Comparison of ENCODE assay signal across 10 cellular contexts in genomic region chr6:35317483-35318199, GRCh38. TPM values are rescaled to one million over a fixed set of nuclear protein-coding genes. Genes with fewer than 3 reads are reported as not detected.
DNase-seq lines count a peak whose midpoint lies in the region; FAIRE-seq and TF ChIP-seq lines count a peak whose summit lies in the region.
"Had no signal": no experiment of that assay in that cellular context is flagged by ENCODE, and none has a peak within 500 bp of the region (broad histone marks: within the 10 kb centered on the region; RNA-seq: fewer than 3 reads in every experiment).

No MANE protein-coding gene starts in this region.

- no peaks in the 10 kb centered on the region for H3K27me3 Mint-ChIP-seq in activated naive CD4-positive, alpha-beta T cell treated with anti-CD3 and anti-CD28 coated beads, Interleukin-2, amount 50 U/mL, for 24 hours
- no peaks in the 10 kb centered on the region for H3K27me3 Mint-ChIP-seq in dendritic cell treated with granulocyte-macrophage colony-stimulating factor and Interleukin-4, amounts not matched to agents 40 ng/mL and 50 ng/mL, for 4 days
- H3K27me3 Mint-ChIP-seq in T-helper 2 cell treated with Interferon-gamma antibody and Interleukin-4, amounts not matched to agents 5 μg/mL and 100 μg/mL, for 36 hours (ENCODE audit: low read depth): no peaks in the 10 kb centered on the region

- H2BK12ac ChIP-seq in mesenchymal stem cell (ENCODE audit: low read length in 2 of 2): peak overlapping the region in 1 of 2 experiments; percentile 6

- H2AK5ac ChIP-seq in mesenchymal stem cell (ENCODE audit: low read length, severe bottlenecking): no peak overlapping the region

- intact Hi-C loops in dendritic cell treated with granulocyte-macrophage colony-stimulating factor and Interleukin-4, amounts not matched to agents 40 ng/mL and 50 ng/mL, for 4 days (cut with micrococcal nuclease): no loop called here
- intact Hi-C loops in uterus (cut with DNase I; ENCODE audit: low total_unique reads): no loop called here

- no peak overlapping the region for H3K4me3 Mint-ChIP-seq in activated naive CD4-positive, alpha-beta T cell treated with anti-CD3 and anti-CD28 coated beads, Interleukin-2, amount 50 U/mL, for 24 hours
- no peak overlapping the region for H3K4me3 Mint-ChIP-seq in dendritic cell treated with granulocyte-macrophage colony-stimulating factor and Interleukin-4, amounts not matched to agents 40 ng/mL and 50 ng/mL, for 4 days
- H3K4me3 Mint-ChIP-seq in T-helper 2 cell treated with Interferon-gamma antibody and Interleukin-4, amounts not matched to agents 5 μg/mL and 100 μg/mL, for 36 hours: no peak overlapping the region

- TF ChIP-seq POLR2A in uterus (IDR thresholded peaks at IDR 0.05) (no peak), GM12892 (IDR thresholded peaks at IDR 0.05; ENCODE audit: low read depth, low read length) (no peak)

- FAIRE-seq in GM12892 (lab: Jason Lieb, UNC): no peak
- FAIRE-seq in RCC 7860 (lab: Jason Lieb, UNC): no peak

- H3K36me3 ChIP-seq in mesenchymal stem cell (ENCODE audit: control insufficient read depth in 1 of 2, insufficient read depth in 2 of 2, low read depth in 1 of 2, low read length in 2 of 2): peaks cover 0 to 7% of the 10 kb centered on the region in 2 experiments
- no peaks in the 10 kb centered on the region for H3K36me3 ChIP-seq in uterus

- H2BK120ac ChIP-seq in mesenchymal stem cell (ENCODE audit: low read depth, low read length): no peak overlapping the region

- peak overlapping the region; percentile 56 for H3K9ac ChIP-seq in mesenchymal stem cell (ENCODE audit: low read length)

- no peak for DNase-seq in activated naive CD4-positive, alpha-beta T cell treated with anti-CD3 and anti-CD28 coated beads, Interleukin-2, amount 50 U/mL, for 16 hours
- DNase-seq in mesenchymal stem cell (no peak), uterus (no peak), GM12892 (ENCODE audit: insufficient read length) (no peak), RCC 7860 (ENCODE audit: low spot score) (no peak)
- no peak for DNase-seq in T-helper 2 cell treated with Interferon-gamma antibody and Interleukin-4, amounts not matched to agents 5 μg/mL and 100 μg/mL, for 36 hours (ENCODE audit: low spot score)
- DNase-seq: activated CD4-positive, alpha-beta T cell treated with anti-CD3 and anti-CD28 coated beads, Interleukin-2, amount 50 U/mL, for 1 hour had no signal

- no peak overlapping the region for H3K27ac ChIP-seq in mesenchymal stem cell (ENCODE audit: low read length, poor library complexity, severe bottlenecking)
- peak overlapping the region in 1 of 2 donors; percentile 0 for H3K27ac ChIP-seq in uterus
- H3K27ac ChIP-seq: HL-60 had no signal

- H3K79me1 ChIP-seq in mesenchymal stem cell (replicated peaks; ENCODE audit: low read length, poor library complexity, severe bottlenecking): no peaks in the 10 kb centered on the region

- H3K4me3 ChIP-seq in mesenchymal stem cell (ENCODE audit: insufficient read depth in 1 of 2, low read depth in 1 of 2, low read length in 2 of 2): peak overlapping the region; percentile 65 to 83
- H3K4me3 ChIP-seq in uterus: peak overlapping the region; percentile 28 to 41

- no peaks in the 10 kb centered on the region for H3K9me3 Mint-ChIP-seq in activated naive CD4-positive, alpha-beta T cell treated with anti-CD3 and anti-CD28 coated beads, Interleukin-2, amount 50 U/mL, for 24 hours
- no peaks in the 10 kb centered on the region for H3K9me3 Mint-ChIP-seq in dendritic cell treated with granulocyte-macrophage colony-stimulating factor and Interleukin-4, amounts not matched to agents 40 ng/mL and 50 ng/mL, for 4 days
- H3K9me3 Mint-ChIP-seq in T-helper 2 cell treated with Interferon-gamma antibody and Interleukin-4, amounts not matched to agents 5 μg/mL and 100 μg/mL, for 36 hours: no peaks in the 10 kb centered on the region

- peak overlapping the region; percentile 72 for H4K91ac ChIP-seq in mesenchymal stem cell (ENCODE audit: low read length)

- H2BK5ac ChIP-seq in mesenchymal stem cell (ENCODE audit: low read depth, low read length, poor library complexity, severe bottlenecking): no peak overlapping the region

- H3K9me3 ChIP-seq in mesenchymal stem cell (ENCODE audit: control insufficient read depth, low read length) (peaks cover 6% of the 10 kb centered on the region), uterus (no peaks in the 10 kb centered on the region)

- no peak for TF ChIP-seq CTCF in uterus (IDR thresholded peaks at IDR 0.05)

- H3K4ac ChIP-seq in mesenchymal stem cell (ENCODE audit: low read depth in 1 of 2, low read length in 2 of 2): peak overlapping the region; percentile 6 to 44

- peaks cover 76% of the 10 kb centered on the region for H3K4me1 Mint-ChIP-seq in activated naive CD4-positive, alpha-beta T cell treated with anti-CD3 and anti-CD28 coated beads, Interleukin-2, amount 50 U/mL, for 24 hours
- H3K4me1 Mint-ChIP-seq in dendritic cell treated with granulocyte-macrophage colony-stimulating factor and Interleukin-4, amounts not matched to agents 40 ng/mL and 50 ng/mL, for 4 days (ENCODE audit: low read depth): peaks cover 34% of the 10 kb centered on the region
- peaks cover 33% of the 10 kb centered on the region for H3K4me1 Mint-ChIP-seq in T-helper 2 cell treated with Interferon-gamma antibody and Interleukin-4, amounts not matched to agents 5 μg/mL and 100 μg/mL, for 36 hours (ENCODE audit: low read depth)

- peak overlapping the region; percentile 23 for H2BK15ac ChIP-seq in mesenchymal stem cell (ENCODE audit: low read depth, poor library complexity, severe bottlenecking)

- WGBS in mesenchymal stem cell: 23% methylated on average over 28 of the region's 28 CpGs

- H3K36me3 Mint-ChIP-seq in activated naive CD4-positive, alpha-beta T cell treated with anti-CD3 and anti-CD28 coated beads, Interleukin-2, amount 50 U/mL, for 24 hours: peaks cover 24% of the 10 kb centered on the region
- H3K36me3 Mint-ChIP-seq in dendritic cell treated with granulocyte-macrophage colony-stimulating factor and Interleukin-4, amounts not matched to agents 40 ng/mL and 50 ng/mL, for 4 days (ENCODE audit: low read depth): peaks cover 95% of the 10 kb centered on the region
- peaks cover 86% of the 10 kb centered on the region for H3K36me3 Mint-ChIP-seq in T-helper 2 cell treated with Interferon-gamma antibody and Interleukin-4, amounts not matched to agents 5 μg/mL and 100 μg/mL, for 36 hours (ENCODE audit: low read depth)

- H3K4me1 ChIP-seq in mesenchymal stem cell (ENCODE audit: control insufficient read depth, insufficient read depth, low read depth, low read length) (peaks cover 13% of the 10 kb centered on the region), uterus (peaks cover 3 to 10% of the 10 kb centered on the region in 2 donors)

- H3K27ac Mint-ChIP-seq in activated naive CD4-positive, alpha-beta T cell treated with anti-CD3 and anti-CD28 coated beads, Interleukin-2, amount 50 U/mL, for 24 hours: peak overlapping the region; percentile 62
- H3K27ac Mint-ChIP-seq in dendritic cell treated with granulocyte-macrophage colony-stimulating factor and Interleukin-4, amounts not matched to agents 40 ng/mL and 50 ng/mL, for 4 days: peak overlapping the region; percentile 39
- no peak overlapping the region for H3K27ac Mint-ChIP-seq in T-helper 2 cell treated with Interferon-gamma antibody and Interleukin-4, amounts not matched to agents 5 μg/mL and 100 μg/mL, for 36 hours

- peaks cover 6 to 42% of the 10 kb centered on the region in 2 experiments for H3K27me3 ChIP-seq in mesenchymal stem cell (ENCODE audit: control insufficient read depth in 1 of 2, insufficient read depth in 1 of 2, low read length in 2 of 2)
- H3K27me3 ChIP-seq in uterus: no peaks in the 10 kb centered on the region

- H4K8ac ChIP-seq in mesenchymal stem cell (ENCODE audit: low read length): peak overlapping the region; percentile 69

- peak overlapping the region in 1 of 2 experiments; percentile 46 for H3K23ac ChIP-seq in mesenchymal stem cell (ENCODE audit: low read length in 2 of 2)

- peak overlapping the region in 1 of 2 experiments; percentile 19 for H3K14ac ChIP-seq in mesenchymal stem cell (ENCODE audit: low read length in 2 of 2)

- H3K18ac ChIP-seq in mesenchymal stem cell (ENCODE audit: low read depth in 1 of 2, low read length in 2 of 2): peak overlapping the region; percentile 28 to 67

- H3K4me2 ChIP-seq in mesenchymal stem cell (ENCODE audit: low read length, poor library complexity, severe bottlenecking): peak overlapping the region; percentile 91

- H2AFZ ChIP-seq in mesenchymal stem cell (ENCODE audit: low read depth, low read length): peak overlapping the region; percentile 46

RNA-seq across cellular contexts. Expression of gene DEF6, which starts 20.0 kb away (rescaled TPM):
- polyA plus RNA-seq in mesenchymal stem cell (2013, experiment 1 of 2): 1.8 TPM
- polyA plus RNA-seq in mesenchymal stem cell (2013, experiment 2 of 2): 1.2 TPM
- total RNA-seq in uterus: 1 to 10 TPM in 3 of 4 donors, under 1 TPM in 1; 0.26 to 8.9 (median 3.1) TPM
- 24.1 TPM for polyA plus RNA-seq in GM12892 (2012; ENCODE audit: missing spikeins)

RNA-seq across cellular contexts. Expression of gene PPARD, which starts 24.7 kb away (rescaled TPM):
- polyA plus RNA-seq in mesenchymal stem cell (2013, experiment 1 of 2): 25.3 TPM
- 24.6 TPM for polyA plus RNA-seq in mesenchymal stem cell (2013, experiment 2 of 2)
- 10 to 100 TPM in 1 of 4 donors, 1 to 10 TPM in 3; 1.5 to 26.6 (median 7.8) TPM for total RNA-seq in uterus
- polyA plus RNA-seq in GM12892 (2012; ENCODE audit: missing spikeins): 7.0 TPM

RNA-seq across cellular contexts. Expression of gene ZNF76, which starts 58.1 kb away (rescaled TPM):
- 12.0 TPM for polyA plus RNA-seq in mesenchymal stem cell (2013, experiment 1 of 2)
- polyA plus RNA-seq in mesenchymal stem cell (2013, experiment 2 of 2): 10.9 TPM
- total RNA-seq in uterus: 10 to 100 TPM; 18.9 to 56.1 (median 41.1) TPM
- polyA plus RNA-seq in GM12892 (2012; ENCODE audit: missing spikeins): 21.7 TPM
